8 cellular contexts compared by ENCODE assay signal in the genomic region with DNA sequence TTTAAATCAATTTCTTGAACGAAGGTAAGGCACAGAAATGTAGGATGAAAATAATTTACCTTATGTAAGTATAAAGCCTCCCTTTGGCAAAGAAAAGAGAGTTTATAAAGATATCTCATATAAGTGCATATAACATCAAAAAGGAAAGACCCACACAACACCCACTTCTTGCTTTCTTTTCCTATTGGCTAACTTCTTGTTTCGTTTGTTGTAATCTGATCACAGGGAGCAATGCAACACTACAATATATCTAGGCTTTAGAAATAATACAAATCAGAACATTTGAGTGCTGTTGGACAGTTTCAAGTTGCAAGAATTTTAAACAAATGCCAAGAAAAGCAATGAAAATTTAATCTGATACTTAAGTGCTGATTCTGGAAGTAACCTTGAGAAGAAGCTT.
DNase-seq lines count a peak whose midpoint lies in the region; ATAC-seq and TF ChIP-seq lines count a peak whose summit lies in the region.

No MANE protein-coding gene starts in this region.

- H3K4me1 ChIP-seq in OCI-LY1 (ENCODE audit: insufficient read depth, low read length, severe bottlenecking): peaks cover 34% of the 10 kb centered on the region
- H3K4me1 ChIP-seq in endocrine pancreas (ENCODE audit: control insufficient read depth, insufficient read depth, low read length): peaks cover 10% of the 10 kb centered on the region
- H3K4me1 ChIP-seq in neuron (ENCODE audit: insufficient read depth, low read length): peaks cover 21% of the 10 kb centered on the region

- DNase-seq in activated T-cell treated with anti-CD3 and anti-CD28 coated beads, Interleukin-2, amount 50 U/mL, for 24 hours: no peak
- DNase-seq in activated T-cell treated with anti-CD3 and anti-CD28 coated beads, Interleukin-2, amount 50 U/mL, for 1 hour: no peak
- no peak for DNase-seq in activated CD4-positive, CD25-positive, alpha-beta regulatory T cell (lab: John Stamatoyannopoulos, UW)

- no peaks in the 10 kb centered on the region for H4K20me1 ChIP-seq in OCI-LY1 (ENCODE audit: insufficient read depth, low read length)

- ATAC-seq in GM21717 (IDR thresholded peaks at IDR 0.05; ENCODE audit: unreplicated experiment): no peak
- no peak for ATAC-seq in GM19023 (IDR thresholded peaks at IDR 0.05; ENCODE audit: unreplicated experiment)

- no peak overlapping the region for H3K27ac Mint-ChIP-seq in activated T-cell treated with anti-CD3 and anti-CD28 coated beads, Interleukin-2, amount 50 U/mL, for 24 hours

- H3K27ac ChIP-seq in OCI-LY1 (ENCODE audit: low read depth, low read length, poor library complexity, severe bottlenecking): no peak overlapping the region

- TF ChIP-seq CTCF in OCI-LY1 (IDR thresholded peaks at IDR 0.05; ENCODE audit: low read length): no peak

- no peaks in the 10 kb centered on the region for H3K9me3 ChIP-seq in OCI-LY1 (ENCODE audit: low read length)
- H3K9me3 ChIP-seq in endocrine pancreas (ENCODE audit: control insufficient read depth, low read length): no peaks in the 10 kb centered on the region
- no peaks in the 10 kb centered on the region for H3K9me3 ChIP-seq in neuron (ENCODE audit: low read length)

- H3K79me2 ChIP-seq in OCI-LY1 (ENCODE audit: insufficient read depth, low read length): peaks cover 25% of the 10 kb centered on the region

- peaks cover 6% of the 10 kb centered on the region for H3K27me3 Mint-ChIP-seq in activated T-cell treated with anti-CD3 and anti-CD28 coated beads, Interleukin-2, amount 50 U/mL, for 24 hours

- H3F3A ChIP-seq in OCI-LY1 (ENCODE audit: insufficient read depth, low read length): no peaks in the 10 kb centered on the region

- no peaks in the 10 kb centered on the region for H3K9me2 ChIP-seq in OCI-LY1 (ENCODE audit: low read depth, low read length)

- H3K36me3 ChIP-seq in OCI-LY1 (ENCODE audit: insufficient read depth, low read length) (peaks cover 9% of the 10 kb centered on the region; the same call in 1 of the 2 replicates), endocrine pancreas (ENCODE audit: control insufficient read depth, insufficient read depth, low read length) (no peaks in the 10 kb centered on the region), neuron (ENCODE audit: insufficient read depth, low read length) (no peaks in the 10 kb centered on the region)

- no peaks in the 10 kb centered on the region for H3K9me3 Mint-ChIP-seq in activated T-cell treated with anti-CD3 and anti-CD28 coated beads, Interleukin-2, amount 50 U/mL, for 24 hours

- no peak overlapping the region for H2AFZ ChIP-seq in OCI-LY1 (ENCODE audit: low read length)
- peak overlapping the region; percentile 97 for H2AFZ ChIP-seq in neuron (ENCODE audit: low read depth, low read length)

- peak overlapping the region; percentile 90; the same call in 1 of the 2 replicates for H3K4me2 ChIP-seq in OCI-LY1 (ENCODE audit: low read length)

- peaks cover 31% of the 10 kb centered on the region for H3K36me3 Mint-ChIP-seq in activated T-cell treated with anti-CD3 and anti-CD28 coated beads, Interleukin-2, amount 50 U/mL, for 24 hours (ENCODE audit: low read depth)

- H3K9ac ChIP-seq in OCI-LY1 (ENCODE audit: low read length) (no peak overlapping the region), endocrine pancreas (ENCODE audit: control insufficient read depth, insufficient read depth, low read length) (no peak overlapping the region)

- peaks cover 28% of the 10 kb centered on the region for H3K4me1 Mint-ChIP-seq in activated T-cell treated with anti-CD3 and anti-CD28 coated beads, Interleukin-2, amount 50 U/mL, for 24 hours (ENCODE audit: low read depth)

- H3K27me3 ChIP-seq in OCI-LY1 (ENCODE audit: insufficient read depth, low read length) (no peaks in the 10 kb centered on the region), endocrine pancreas (ENCODE audit: control insufficient read depth, insufficient read depth, low read length) (no peaks in the 10 kb centered on the region), neuron (ENCODE audit: insufficient read depth, low read length) (no peaks in the 10 kb centered on the region)

- peak overlapping the region; percentile 86 for H3K4me3 ChIP-seq in OCI-LY1 (ENCODE audit: low read depth, low read length, poor library complexity, severe bottlenecking)
- H3K4me3 ChIP-seq in endocrine pancreas (ENCODE audit: control insufficient read depth, insufficient read depth, low read length): peak overlapping the region; percentile 96
- peak overlapping the region; percentile 99 for H3K4me3 ChIP-seq in neuron (ENCODE audit: low read length)

- H3K4me3 Mint-ChIP-seq in activated T-cell treated with anti-CD3 and anti-CD28 coated beads, Interleukin-2, amount 50 U/mL, for 24 hours: peak overlapping the region; percentile 87
